Comparison of ENCODE assay signal across 22 cellular contexts in genomic region chr9:98280574-98280973, GRCh38. TPM values are rescaled to one million over a fixed set of nuclear protein-coding genes. Genes with fewer than 3 reads are reported as not detected.
DNase-seq lines count a peak whose midpoint lies in the region; ATAC-seq, FAIRE-seq and TF ChIP-seq lines count a peak whose summit lies in the region.
"Had no signal": no experiment of that assay in that cellular context is flagged by ENCODE, and none has a peak within 500 bp of the region (broad histone marks: within the 10 kb centered on the region; RNA-seq: fewer than 3 reads in every experiment).

No MANE protein-coding gene starts in this region.

- no peak overlapping the region for H3K56ac ChIP-seq in mesendoderm (ENCODE audit: low read length)

- no peak overlapping the region for H4K8ac ChIP-seq in mesendoderm (ENCODE audit: low read depth, low read length)

- DNase-seq in DMS79 treated with DMSO at 0.1 percent for 48 hours (lab: John Stamatoyannopoulos, UW) = peak; percentile 28
- peak; percentile 83 for DNase-seq in NCI-H146 treated with DMSO at 0.1 percent for 48 hours (lab: John Stamatoyannopoulos, UW; ENCODE audit: unreplicated experiment)
- DNase-seq in NCI-H748 treated with DMSO at 0.1 percent for 48 hours (lab: John Stamatoyannopoulos, UW) = peak; percentile 96
- peak; percentile 93 for DNase-seq in mesendoderm
- no peak for DNase-seq in H54 (ENCODE audit: insufficient read length, low spot score)
- DNase-seq in NOMO-1 (lab: John Stamatoyannopoulos, UW; ENCODE audit: unreplicated experiment in 2 of 2) = no peak
- DNase-seq: activated CD4-positive, alpha-beta T cell treated with anti-CD3 and anti-CD28 coated beads, Interleukin-2, amount 50 U/mL, for 4 hours; activated CD8-positive, alpha-beta memory T cell treated with anti-CD3 and anti-CD28 coated beads, Interleukin-2, amount 50 U/mL, for 48 hours; activated naive CD8-positive, alpha-beta T cell treated with anti-CD3 and anti-CD28 coated beads, Interleukin-2, amount 50 U/mL, for 24 hours; brain microvascular endothelial cell; CD4-positive, alpha-beta memory T cell; H9; Kasumi-1; naive thymus-derived CD8-positive, alpha-beta T cell; NCI-H1694; NCI-H526 treated with DMSO at 0.1 percent for 48 hours; T-helper 2 cell had no signal

- no peak overlapping the region for H2BK120ac ChIP-seq in mesendoderm (ENCODE audit: low read depth, low read length)

- H3K4me1 ChIP-seq in mesendoderm (ENCODE audit: control insufficient read depth, low read depth, low read length) = peaks cover 2% of the 10 kb centered on the region
- H3K4me1 ChIP-seq: parathyroid adenoma had no signal

- H4K5ac ChIP-seq in mesendoderm (ENCODE audit: low read length) = no peak overlapping the region

- peak overlapping the region; percentile 85 for H3K18ac ChIP-seq in mesendoderm (ENCODE audit: low read length)

- H3K9ac ChIP-seq in mesendoderm (ENCODE audit: low read length) = no peak overlapping the region
- H3K9ac ChIP-seq: parathyroid adenoma had no signal

- H2BK5ac ChIP-seq in mesendoderm (ENCODE audit: low read length) = no peak overlapping the region

- H3K4me2 ChIP-seq in mesendoderm (ENCODE audit: low read length) = no peak overlapping the region

- no peak overlapping the region for H3K23ac ChIP-seq in mesendoderm (ENCODE audit: low read length)

- no peak overlapping the region for H2BK15ac ChIP-seq in mesendoderm (replicated peaks; ENCODE audit: low read depth)

- H3K79me2 ChIP-seq in mesendoderm (ENCODE audit: control insufficient read depth, insufficient read depth, low read length) = no peaks in the 10 kb centered on the region
- H3K79me2 ChIP-seq: parathyroid adenoma had no signal

- ATAC-seq in GM19023 (IDR thresholded peaks at IDR 0.05; ENCODE audit: unreplicated experiment) = no peak
- ATAC-seq: activated naive CD8-positive, alpha-beta T cell treated with anti-CD3 and anti-CD28 coated beads, Interleukin-2, amount 50 U/mL, for 24 hours; naive thymus-derived CD8-positive, alpha-beta T cell; Panc1; sciatic nerve had no signal

- H2AK5ac ChIP-seq in mesendoderm (ENCODE audit: low read length) = no peak overlapping the region

- no peak overlapping the region for H3K27ac ChIP-seq in mesendoderm (ENCODE audit: low read depth, low read length)
- H3K27ac ChIP-seq: brain microvascular endothelial cell, parathyroid adenoma had no signal

- WGBS in mesendoderm (ENCODE audit: extremely low coverage, insufficient coverage, low lambda C conversion rate) = no CpG with 5 or more reads among the region's 6 CpGs

- no peak for FAIRE-seq in H54 (lab: Jason Lieb, UNC)
- FAIRE-seq: colon had no signal

- H3K27me3 ChIP-seq in mesendoderm (ENCODE audit: insufficient read depth, low read length, poor library complexity) = no peaks in the 10 kb centered on the region

- H3K79me1 ChIP-seq in mesendoderm (ENCODE audit: low read length) = no peaks in the 10 kb centered on the region

- H3K4ac ChIP-seq in mesendoderm (ENCODE audit: low read depth, low read length) = peak overlapping the region; percentile 74

- TF ChIP-seq POLR2A in H54 (IDR thresholded peaks at IDR 0.05; ENCODE audit: low read depth, low read length) = no peak

- no peaks in the 10 kb centered on the region for H3K36me3 ChIP-seq in mesendoderm (ENCODE audit: control insufficient read depth, insufficient read depth, low read length)
- H3K36me3 ChIP-seq: brain microvascular endothelial cell had no signal

- H3K4me3 ChIP-seq in mesendoderm (ENCODE audit: low read length) = no peak overlapping the region

RNA-seq across cellular contexts. Expression of gene TBC1D2, which starts 25.1 kb away (rescaled TPM):
- 16.0 TPM for polyA plus RNA-seq in mesendoderm (2013, experiment 1 of 2)
- polyA plus RNA-seq in mesendoderm (2013, experiment 2 of 2) = 16.2 TPM

Comparison
In these comparisons a context has a peak if more than half of its experiments do, and no peak if none do; other contexts are left out.
1. DNase-seq: peak in DMS79 treated with DMSO at 0.1 percent for 48 hours (single experiment), NCI-H146 treated with DMSO at 0.1 percent for 48 hours (single experiment), NCI-H748 treated with DMSO at 0.1 percent for 48 hours (single experiment) and mesendoderm (single experiment); none in H54 (single experiment) and NOMO-1 (0 of 2).